ENCODE assay signal across 27 cellular contexts in the genomic region with DNA sequence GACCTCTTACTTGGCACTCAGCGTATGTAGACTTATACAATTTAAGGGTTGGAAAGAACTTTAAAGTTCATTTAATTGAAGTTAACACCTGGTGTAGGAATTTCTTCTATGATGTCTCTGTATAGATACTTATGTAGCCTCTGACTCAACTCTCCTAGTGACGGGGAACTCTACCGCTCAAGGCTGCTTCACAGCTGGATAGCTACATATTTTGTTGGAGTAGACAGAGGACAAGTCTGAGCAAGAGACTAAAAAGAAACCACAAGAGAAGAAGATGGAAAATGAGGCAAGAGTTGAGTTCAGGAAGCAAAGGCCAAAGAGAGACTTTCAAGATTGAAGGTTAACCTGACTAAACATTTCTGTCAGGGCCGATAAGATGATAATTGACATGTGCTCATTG. TPM values are rescaled to one million over a fixed set of nuclear protein-coding genes. Genes with fewer than 3 reads are reported as not detected.
DNase-seq lines count a peak whose midpoint lies in the region; ATAC-seq, FAIRE-seq and TF ChIP-seq lines count a peak whose summit lies in the region.
"Had no signal": no experiment of that assay in that cellular context is flagged by ENCODE, and none has a peak within 500 bp of the region (broad histone marks: within the 10 kb centered on the region; RNA-seq: fewer than 3 reads in every experiment).

No MANE protein-coding gene starts in this region.

- H3K4me1 ChIP-seq in foreskin keratinocyte = peaks cover 4% of the 10 kb centered on the region
- no peaks in the 10 kb centered on the region for H3K4me1 ChIP-seq in GM23338 (ENCODE audit: insufficient read depth)
- no peaks in the 10 kb centered on the region for H3K4me1 ChIP-seq in sigmoid colon
- H3K4me1 ChIP-seq: A549; BE2C; BLaER1 treated with 17β-estradiol and CSF1 and Interleukin-3, amounts not matched to agents 10 nM and 100 nM had no signal

- H4K20me1 ChIP-seq in GM23338 (replicated peaks; ENCODE audit: insufficient read depth) = no peaks in the 10 kb centered on the region

- WGBS in sigmoid colon, 2 donors = 87 to 97% methylated on average over 4 of the region's 4 CpGs

- H3K27ac ChIP-seq in foreskin keratinocyte (peak overlapping the region; percentile 50), GM23338 (ENCODE audit: low read depth) (no peak overlapping the region), sigmoid colon (no peak overlapping the region)
- H3K27ac ChIP-seq: A549; BLaER1 treated with 17β-estradiol and CSF1 and Interleukin-3, amounts not matched to agents 10 nM and 100 nM; GM23248 had no signal

- no peak overlapping the region for H3K4me3 Mint-ChIP-seq in stimulated activated naive CD8-positive, alpha-beta T cell treated with anti-CD3 and anti-CD28 coated beads, Interleukin-15, Interleukin-2, amounts not matched to agents 100 ng/mL and 50 ng/mL, for 24 hours
- no peak overlapping the region for H3K4me3 Mint-ChIP-seq in GM23338
- H3K4me3 Mint-ChIP-seq: CD4-positive, alpha-beta T cell; CD8-positive, alpha-beta memory T cell; H9 had no signal

- no peaks in the 10 kb centered on the region for H3K4me1 Mint-ChIP-seq in stimulated activated naive CD8-positive, alpha-beta T cell treated with anti-CD3 and anti-CD28 coated beads, Interleukin-15, Interleukin-2, amounts not matched to agents 100 ng/mL and 50 ng/mL, for 24 hours (ENCODE audit: low read depth)
- peaks cover 8% of the 10 kb centered on the region; the same call in 2 of the 3 replicates for H3K4me1 Mint-ChIP-seq in GM23338
- H3K4me1 Mint-ChIP-seq: CD14-positive monocyte; CD8-positive, alpha-beta memory T cell had no signal

- no peaks in the 10 kb centered on the region for H3K36me3 Mint-ChIP-seq in stimulated activated naive CD8-positive, alpha-beta T cell treated with anti-CD3 and anti-CD28 coated beads, Interleukin-15, Interleukin-2, amounts not matched to agents 100 ng/mL and 50 ng/mL, for 24 hours (ENCODE audit: low read depth)
- H3K36me3 Mint-ChIP-seq in GM23338 (ENCODE audit: low read depth) = no peaks in the 10 kb centered on the region
- H3K36me3 Mint-ChIP-seq: CD14-positive monocyte; CD8-positive, alpha-beta memory T cell had no signal

- H3F3A ChIP-seq in GM23338 (replicated peaks; ENCODE audit: low read depth) = no peaks in the 10 kb centered on the region

- TF ChIP-seq POLR2A in sigmoid colon (IDR thresholded peaks at IDR 0.05) = no peak

- no peak for TF ChIP-seq CTCF in bronchial epithelial cell (IDR thresholded peaks at IDR 0.05; ENCODE audit: insufficient read depth, low read length, severe bottlenecking)
- TF ChIP-seq CTCF in foreskin keratinocyte (conservative IDR thresholded peaks at IDR 0.05) = no peak
- no peak for TF ChIP-seq CTCF in GM23338 (conservative IDR thresholded peaks at IDR 0.05; ENCODE audit: low read depth in 2 of 2)
- no peak for TF ChIP-seq CTCF in sigmoid colon (IDR thresholded peaks at IDR 0.05)

- H3K9me3 ChIP-seq in sigmoid colon = no peaks in the 10 kb centered on the region
- H3K9me3 ChIP-seq: A549, BE2C had no signal

- no peak for FAIRE-seq in bronchial epithelial cell (lab: Jason Lieb, UNC)
- FAIRE-seq: D721Med, GM12878, GM19239 had no signal

- no peaks in the 10 kb centered on the region for H3K36me3 ChIP-seq in bronchial epithelial cell (ENCODE audit: control insufficient read depth, insufficient read depth, low read length)
- no peaks in the 10 kb centered on the region for H3K36me3 ChIP-seq in GM23338 (ENCODE audit: insufficient read depth)
- no peaks in the 10 kb centered on the region for H3K36me3 ChIP-seq in sigmoid colon
- H3K36me3 ChIP-seq: BE2C; BLaER1 treated with 17β-estradiol and CSF1 and Interleukin-3, amounts not matched to agents 10 nM and 100 nM had no signal

- peak overlapping the region; percentile 49 for H3K27ac Mint-ChIP-seq in stimulated activated naive CD8-positive, alpha-beta T cell treated with anti-CD3 and anti-CD28 coated beads, Interleukin-15, Interleukin-2, amounts not matched to agents 100 ng/mL and 50 ng/mL, for 24 hours
- H3K27ac Mint-ChIP-seq in GM23338 = no peak overlapping the region
- H3K27ac Mint-ChIP-seq: CD14-positive monocyte; CD4-positive, alpha-beta T cell; CD8-positive, alpha-beta memory T cell; H9 had no signal

- H3K27me3 Mint-ChIP-seq in stimulated activated naive CD8-positive, alpha-beta T cell treated with anti-CD3 and anti-CD28 coated beads, Interleukin-15, Interleukin-2, amounts not matched to agents 100 ng/mL and 50 ng/mL, for 24 hours = peaks cover 17% of the 10 kb centered on the region
- peaks cover 13% of the 10 kb centered on the region for H3K27me3 Mint-ChIP-seq in GM23338 (ENCODE audit: insufficient read depth, low read depth, poor library complexity)

- no peaks in the 10 kb centered on the region for H3K27me3 ChIP-seq in bronchial epithelial cell (ENCODE audit: control insufficient read depth, insufficient read depth, low read length)
- no peaks in the 10 kb centered on the region for H3K27me3 ChIP-seq in foreskin keratinocyte
- peaks cover 10% of the 10 kb centered on the region for H3K27me3 ChIP-seq in GM23338 (ENCODE audit: insufficient read depth)
- H3K27me3 ChIP-seq in sigmoid colon = peaks cover 0 to 3% (median 3%) of the 10 kb centered on the region in 3 donors
- H3K27me3 ChIP-seq: BE2C had no signal

- H3K9me2 ChIP-seq in GM23338 (ENCODE audit: insufficient read depth) = no peaks in the 10 kb centered on the region

- no peak for TF ChIP-seq EP300 in sigmoid colon (IDR thresholded peaks at IDR 0.05)

- intact Hi-C loops in sigmoid colon (cut with DNase I) = no loop called here

- H3K4me3 ChIP-seq in bronchial epithelial cell (ENCODE audit: low read depth, low read length) (no peak overlapping the region), GM23338 (no peak overlapping the region), sigmoid colon (no peak overlapping the region)
- H3K4me3 ChIP-seq: A549; BLaER1 treated with 17β-estradiol and CSF1 and Interleukin-3, amounts not matched to agents 10 nM and 100 nM; GM12878; GM23248 had no signal

- no peak for DNase-seq in stimulated activated naive CD8-positive, alpha-beta T cell treated with anti-CD3 and anti-CD28 coated beads, Interleukin-15, Interleukin-2, amounts not matched to agents 100 U/mL and 50 U/mL, for 24 hours
- DNase-seq in bronchial epithelial cell (ENCODE audit: low read depth) = peak; percentile 42
- DNase-seq in foreskin keratinocyte = peak; percentile 79 to 84
- no peak for DNase-seq in GM23338 (ENCODE audit: low spot score)
- DNase-seq in sigmoid colon = no peak
- DNase-seq in NCI-H2081 treated with DMSO at 0.1 percent for 48 hours (lab: John Stamatoyannopoulos, UW) = no peak
- DNase-seq: 8988T; ACHN; AML-193; BE2C; CD4-positive, alpha-beta T cell; CD8-positive, alpha-beta memory T cell; DMS 273 treated with DMSO at 0.1 percent for 48 hours; DMS79; EL; GDM1; GM23248; H9 had no signal

- no peak overlapping the region for H3K4me2 ChIP-seq in GM23338
- H3K4me2 ChIP-seq: A549; BLaER1 treated with 17β-estradiol and CSF1 and Interleukin-3, amounts not matched to agents 10 nM and 100 nM had no signal

- H3K9me3 Mint-ChIP-seq in stimulated activated naive CD8-positive, alpha-beta T cell treated with anti-CD3 and anti-CD28 coated beads, Interleukin-15, Interleukin-2, amounts not matched to agents 100 ng/mL and 50 ng/mL, for 24 hours = no peaks in the 10 kb centered on the region
- no peaks in the 10 kb centered on the region for H3K9me3 Mint-ChIP-seq in GM23338
- H3K9me3 Mint-ChIP-seq: CD4-positive, alpha-beta T cell; CD8-positive, alpha-beta memory T cell had no signal

- H2AFZ ChIP-seq in GM23338 = no peak overlapping the region
- H2AFZ ChIP-seq: GM23248 had no signal

- no peaks in the 10 kb centered on the region for H3K79me2 ChIP-seq in GM23338 (replicated peaks; ENCODE audit: insufficient read depth)

- ATAC-seq in stimulated activated naive CD8-positive, alpha-beta T cell treated with anti-CD3 and anti-CD28 coated beads, Interleukin-15, Interleukin-2, amounts not matched to agents 100 U/mL and 50 U/mL, for 24 hours = no peak
- peak; percentile 96 for ATAC-seq in foreskin keratinocyte
- no peak for ATAC-seq in GM23338
- ATAC-seq: A549, GM12878, HCT116 had no signal

RNA-seq across cellular contexts. Expression of a gene that starts 52.6 kb away (rescaled TPM):
- total RNA-seq in bronchial epithelial cell (not detected in 2 replicates), foreskin keratinocyte (not detected in 2 replicates), sigmoid colon (not detected)
- polyA plus RNA-seq in foreskin keratinocyte (not detected in 2 replicates), GM23338 (2016; fragmentation: Nextera tagmentation; extraction: Ambion mirVana) (0.64 and 1.5 TPM in 2 replicates), sigmoid colon (not detected)
- total RNA-seq in GM23338 (2014; rRNA removed; shearing (Covaris generic)) = 0.59 and 0.62 TPM in 2 replicates
- total RNA-seq: CD4-positive, alpha-beta T cell; CD8-positive, alpha-beta memory T cell; GM12878; GM23248; H4 had no signal
- polyA plus RNA-seq: CD14-positive monocyte; CD8-positive, alpha-beta memory T cell; GM23248 had no signal

Comparison
In these comparisons a context has a peak if more than half of its experiments do, and no peak if none do; other contexts are left out.
1. DNase-seq: peak in bronchial epithelial cell (single experiment) and foreskin keratinocyte (2 of 2); none in stimulated activated naive CD8-positive, alpha-beta T cell treated with anti-CD3 and anti-CD28 coated beads, Interleukin-15, Interleukin-2, amounts not matched to agents 100 U/mL and 50 U/mL, for 24 hours (single experiment), GM23338 (single experiment), sigmoid colon (single experiment) and NCI-H2081 treated with DMSO at 0.1 percent for 48 hours (single experiment).